Comparison of ENCODE assay signal across 3 cellular contexts in genomic region chr2:1938986-1939385, GRCh38.
"Had no signal": no experiment of that assay in that cellular context is flagged by ENCODE, and none has a peak within 500 bp of the region (broad histone marks: within the 10 kb centered on the region; RNA-seq: fewer than 3 reads in every experiment).

No MANE protein-coding gene starts in this region.

- DNase-seq: GDM1, GF-D8 had no signal

- H3K4me3 ChIP-seq: GM12878 had no signal
